20 cellular contexts compared by ENCODE assay signal in genomic region chr1:37905624-37906196, GRCh38.
"Had no signal": no experiment of that assay in that cellular context is flagged by ENCODE, and none has a peak within 500 bp of the region (broad histone marks: within the 10 kb centered on the region; RNA-seq: fewer than 3 reads in every experiment).

No MANE protein-coding gene starts in this region.

- ATAC-seq: heart left ventricle; left lobe of liver; mucosa of descending colon; naive thymus-derived CD8-positive, alpha-beta T cell; sciatic nerve; stimulated activated memory B cell treated with anti-CD40 and anti-IgM and Interleukin-4, amounts not matched to agents 10 μg/mL and 1 μg/mL and 100 μg/mL, for 72 hours had no signal

- DNase-seq: colonic mucosa; effector CD4-positive, alpha-beta T cell; endodermal cell; erythroblast; heart left ventricle; hippocampal formation; mammary epithelial cell; mucosa of descending colon; naive thymus-derived CD8-positive, alpha-beta T cell; posterior cingulate gyrus; spleen; stimulated activated CD4-positive, alpha-beta T cell treated with anti-CD3 and anti-CD28 coated beads, Interleukin-15, amount 100 ng/mL, for 24 hours; stimulated activated CD4-positive, alpha-beta T cell treated with anti-CD3 and anti-CD28 coated beads, Interleukin-1b, Interleukin-23, amount 100 ng/mL, for 48 hours; stimulated activated CD4-positive, alpha-beta T cell treated with anti-CD3 and anti-CD28 coated beads, Interleukin-4, amount 100 ng/mL, for 24 hours had no signal

- H3K4me1 ChIP-seq: colonic mucosa had no signal

- H3K9me3 ChIP-seq: colonic mucosa had no signal

- H3K36me3 ChIP-seq: colonic mucosa had no signal

- H3K27me3 ChIP-seq: colonic mucosa, heart left ventricle, spleen, tibial nerve had no signal

- H3K27ac Mint-ChIP-seq: endodermal cell; naive thymus-derived CD8-positive, alpha-beta T cell; stimulated activated memory B cell treated with anti-CD40 and anti-IgM and Interleukin-4, amounts not matched to agents 10 μg/mL and 1 μg/mL and 100 μg/mL, for 72 hours; stimulated activated naive CD8-positive, alpha-beta T cell treated with anti-CD3 and anti-CD28 coated beads, Interleukin-15, Interleukin-2, amounts not matched to agents 100 ng/mL and 50 ng/mL, for 24 hours had no signal

- H3K4me1 Mint-ChIP-seq: endodermal cell, neural crest cell had no signal

- H3K4me3 Mint-ChIP-seq: endodermal cell; naive thymus-derived CD8-positive, alpha-beta T cell; neural crest cell; stimulated activated memory B cell treated with anti-CD40 and anti-IgM and Interleukin-4, amounts not matched to agents 10 μg/mL and 1 μg/mL and 100 μg/mL, for 72 hours; stimulated activated naive CD8-positive, alpha-beta T cell treated with anti-CD3 and anti-CD28 coated beads, Interleukin-15, Interleukin-2, amounts not matched to agents 100 ng/mL and 50 ng/mL, for 24 hours had no signal

- H3K4me3 ChIP-seq: colonic mucosa, heart left ventricle, mucosa of descending colon, spleen, tibial nerve had no signal

- H3K27me3 Mint-ChIP-seq: naive thymus-derived CD8-positive, alpha-beta T cell; stimulated activated memory B cell treated with anti-CD40 and anti-IgM and Interleukin-4, amounts not matched to agents 10 μg/mL and 1 μg/mL and 100 μg/mL, for 72 hours; stimulated activated naive CD8-positive, alpha-beta T cell treated with anti-CD3 and anti-CD28 coated beads, Interleukin-15, Interleukin-2, amounts not matched to agents 100 ng/mL and 50 ng/mL, for 24 hours had no signal
